Comparison of ENCODE assay signal across 8 cellular contexts in genomic region chr11:76235233-76236091, GRCh38. TPM values are rescaled to one million over a fixed set of nuclear protein-coding genes. Genes with fewer than 3 reads are reported as not detected.
DNase-seq lines count a peak whose midpoint lies in the region; ATAC-seq and TF ChIP-seq lines count a peak whose summit lies in the region.

No MANE protein-coding gene starts in this region.

- H3K4me2 ChIP-seq in SU-DHL-6 (ENCODE audit: low read depth, low read length, poor library complexity, severe bottlenecking) (peak overlapping the region; percentile 77), parathyroid adenoma (ENCODE audit: low read length) (peak overlapping the region; percentile 68)

- peak; percentile 77 for ATAC-seq in HG02642 (IDR thresholded peaks at IDR 0.05; ENCODE audit: poor library complexity, unreplicated experiment)
- ATAC-seq in activated naive CD8-positive, alpha-beta T cell treated with anti-CD3 and anti-CD28 coated beads, Interleukin-2, amount 50 U/mL, for 24 hours: peak; percentile 87

- no peaks in the 10 kb centered on the region for H3F3A ChIP-seq in SU-DHL-6 (ENCODE audit: insufficient read depth)

- H3K4me3 ChIP-seq in GM12865 (ENCODE audit: low read depth, low read length) (peak overlapping the region; percentile 93), SU-DHL-6 (ENCODE audit: insufficient read depth, low read length, poor library complexity, severe bottlenecking) (peak overlapping the region; percentile 71), parathyroid adenoma (ENCODE audit: low read depth, low read length) (peak overlapping the region; percentile 73), tibial artery (peak overlapping the region; percentile 77 to 83)

- no peaks in the 10 kb centered on the region for H3K9me2 ChIP-seq in SU-DHL-6 (replicated peaks; ENCODE audit: insufficient read depth, low read length)

- H3K27me3 Mint-ChIP-seq in activated naive CD8-positive, alpha-beta T cell treated with anti-CD3 and anti-CD28 coated beads, Interleukin-2, amount 50 U/mL, for 24 hours: peaks cover 9% of the 10 kb centered on the region

- H2AFZ ChIP-seq in SU-DHL-6 (ENCODE audit: low read depth, low read length, severe bottlenecking) (peak overlapping the region; percentile 75), parathyroid adenoma (peak overlapping the region; percentile 91)

- H3K4me3 Mint-ChIP-seq in activated naive CD8-positive, alpha-beta T cell treated with anti-CD3 and anti-CD28 coated beads, Interleukin-2, amount 50 U/mL, for 24 hours: peak overlapping the region; percentile 94

- H3K27me3 ChIP-seq in SU-DHL-6 (ENCODE audit: low read length) (no peaks in the 10 kb centered on the region), parathyroid adenoma (ENCODE audit: control insufficient read depth, insufficient read depth, low read length) (no peaks in the 10 kb centered on the region), tibial artery (peaks cover 0 to 2% of the 10 kb centered on the region in 2 donors)

- H3K27ac ChIP-seq in SU-DHL-6 (ENCODE audit: low read depth, low read length) (no peak overlapping the region), parathyroid adenoma (peak overlapping the region; percentile 64), tibial artery (peak overlapping the region; percentile 83 to 86)

- peaks cover 9% of the 10 kb centered on the region for H3K36me3 Mint-ChIP-seq in activated naive CD8-positive, alpha-beta T cell treated with anti-CD3 and anti-CD28 coated beads, Interleukin-2, amount 50 U/mL, for 24 hours (ENCODE audit: low read depth)

- no peaks in the 10 kb centered on the region for H4K20me1 ChIP-seq in SU-DHL-6 (ENCODE audit: low read depth, low read length)

- H3K27ac Mint-ChIP-seq in activated naive CD8-positive, alpha-beta T cell treated with anti-CD3 and anti-CD28 coated beads, Interleukin-2, amount 50 U/mL, for 24 hours: peak overlapping the region; percentile 94

- intact Hi-C loops in cardiac septum (cut with DNase I) (loop anchor here (2.0 to 10.0 kb wide), 3 partner anchors 25 to 209 kb away; partner anchors contain the start of genes EMSY, GVQW3 and THAP12), tibial artery (cut with DNase I; ENCODE audit: low total_unique reads) (loop anchor here (2.0 to 10.0 kb wide), 3 partner anchors 27 to 212 kb away; partner anchors contain the start of genes EMSY, GVQW3 and THAP12)

- H3K9ac ChIP-seq in SU-DHL-6 (ENCODE audit: low read length) (peak overlapping the region; percentile 56), parathyroid adenoma (no peak overlapping the region)

- peaks cover 57% of the 10 kb centered on the region for H3K4me1 Mint-ChIP-seq in activated naive CD8-positive, alpha-beta T cell treated with anti-CD3 and anti-CD28 coated beads, Interleukin-2, amount 50 U/mL, for 24 hours

- DNase-seq in GM12865 (ENCODE audit: low read depth) (peak; percentile 96), NCI-H1105 (lab: John Stamatoyannopoulos, UW) (peak; percentile 85), cardiac septum (ENCODE audit: low spot score) (peak; percentile 91), tibial artery (peak; percentile 91 to 95)
- peak; percentile 91 for DNase-seq in activated naive CD8-positive, alpha-beta T cell treated with anti-CD3 and anti-CD28 coated beads, Interleukin-2, amount 50 U/mL, for 24 hours

- H3K9me3 ChIP-seq in SU-DHL-6 (ENCODE audit: insufficient read depth, low read length): no peaks in the 10 kb centered on the region
- H3K9me3 ChIP-seq in parathyroid adenoma (ENCODE audit: control insufficient read depth, low read length): no peaks in the 10 kb centered on the region
- no peaks in the 10 kb centered on the region for H3K9me3 ChIP-seq in tibial artery

- H3K4me1 ChIP-seq in parathyroid adenoma (no peaks in the 10 kb centered on the region), tibial artery (peaks cover 0 to 18% (median 12%) of the 10 kb centered on the region in 4 donors)

- H3K79me2 ChIP-seq in SU-DHL-6 (ENCODE audit: insufficient read depth, low read length) (no peaks in the 10 kb centered on the region), parathyroid adenoma (no peaks in the 10 kb centered on the region)

- no peak for TF ChIP-seq CTCF in GM12865 (IDR thresholded peaks at IDR 0.05; ENCODE audit: insufficient read depth, low read depth, low read length, missing control alignments)
- TF ChIP-seq CTCF in SU-DHL-6 (IDR thresholded peaks at IDR 0.05; ENCODE audit: insufficient read depth, low read length, poor library complexity, severe bottlenecking): no peak
- no peak for TF ChIP-seq CTCF in parathyroid adenoma (IDR thresholded peaks at IDR 0.05)
- TF ChIP-seq CTCF in tibial artery (IDR thresholded peaks at IDR 0.05): no peak

- no peaks in the 10 kb centered on the region for H3K9me3 Mint-ChIP-seq in activated naive CD8-positive, alpha-beta T cell treated with anti-CD3 and anti-CD28 coated beads, Interleukin-2, amount 50 U/mL, for 24 hours

- H3K36me3 ChIP-seq in SU-DHL-6 (ENCODE audit: low read length) (no peaks in the 10 kb centered on the region), parathyroid adenoma (ENCODE audit: control insufficient read depth, insufficient read depth, low read length) (no peaks in the 10 kb centered on the region), tibial artery (no peaks in the 10 kb centered on the region)

RNA-seq across cellular contexts. Expression of gene WNT11, which starts 29.2 kb away (rescaled TPM):
- total RNA-seq in cardiac septum: 9.2 TPM
